In genomic region chr2:36449213-36449612, GRCh38 we compare ENCODE assay signal across 22 cellular contexts.
DNase-seq lines count a peak whose midpoint lies in the region; ATAC-seq and TF ChIP-seq lines count a peak whose summit lies in the region.
"Had no signal": no experiment of that assay in that cellular context is flagged by ENCODE, and none has a peak within 500 bp of the region (broad histone marks: within the 10 kb centered on the region; RNA-seq: fewer than 3 reads in every experiment).

No MANE protein-coding gene starts in this region.

- peaks cover 25% of the 10 kb centered on the region for H3K4me1 Mint-ChIP-seq in progenitor cell of endocrine pancreas (ENCODE audit: low read depth)
- H3K4me1 Mint-ChIP-seq: activated CD4-positive, alpha-beta T cell treated with anti-CD3 and anti-CD28 coated beads for 36 hours; activated CD8-positive, alpha-beta memory T cell treated with anti-CD3 and anti-CD28 coated beads, Interleukin-2, amount 10 ng/mL, durations not matched to agents 7 days and 5 days; CD14-positive monocyte had no signal

- DNase-seq in heart left ventricle (no peak), Right ventricle myocardium superior (no peak), esophagus squamous epithelium (lab: John Stamatoyannopoulos, UW) (no peak), progenitor cell of endocrine pancreas (ENCODE audit: low spot score, unreplicated experiment) (no peak), aorta (no peak), NCI-H748 (lab: John Stamatoyannopoulos, UW; ENCODE audit: unreplicated experiment) (no peak), left ventricle myocardium inferior (no peak)
- DNase-seq: 8988T; activated CD4-positive, alpha-beta T cell treated with anti-CD3 and anti-CD28 coated beads for 36 hours; activated CD8-positive, alpha-beta memory T cell treated with anti-CD3 and anti-CD28 coated beads, Interleukin-2, amount 10 ng/mL, durations not matched to agents 7 days and 5 days; DMS153; foreskin melanocyte; left ventricle myocardium superior; NCI-H1417 treated with DMSO at 0.1 percent for 48 hours; NCI-H2171 treated with DMSO at 0.1 percent for 48 hours; NCI-H69; ovary; small intestine; stimulated activated CD4-positive, alpha-beta T cell treated with anti-CD3 and anti-CD28 coated beads, Interleukin-4, amount 100 ng/mL, for 4 hours had no signal

- peak in 2 of 4 donors; percentile 8 to 9 for ATAC-seq in heart left ventricle
- ATAC-seq in Right ventricle myocardium superior (ENCODE audit: poor library complexity): no peak
- no peak for ATAC-seq in aorta (ENCODE audit: low FRiP score)
- ATAC-seq in HG03565 (IDR thresholded peaks at IDR 0.05; ENCODE audit: unreplicated experiment): no peak
- ATAC-seq: activated CD4-positive, alpha-beta T cell treated with anti-CD3 and anti-CD28 coated beads for 36 hours; activated CD8-positive, alpha-beta memory T cell treated with anti-CD3 and anti-CD28 coated beads, Interleukin-2, amount 10 ng/mL, durations not matched to agents 7 days and 5 days had no signal

- no peak overlapping the region for H3K4me3 ChIP-seq in heart left ventricle
- H3K4me3 ChIP-seq in esophagus squamous epithelium: no peak overlapping the region
- no peak overlapping the region for H3K4me3 ChIP-seq in aorta (ENCODE audit: low read length in 2 of 2)
- no peak overlapping the region for H3K4me3 ChIP-seq in left ventricle myocardium inferior
- H3K4me3 ChIP-seq: ovary, suprapubic skin had no signal

- WGBS in heart left ventricle, 4 donors: 84 to 95% (median 90%) methylated on average over 7 of the region's 7 CpGs
- WGBS in esophagus squamous epithelium, 2 donors: 80 to 93% methylated on average over 5 to 7 of the region's 7 CpGs
- WGBS in aorta, 2 donors: 57 to 58% methylated on average over 7 of the region's 7 CpGs

- H3K27me3 ChIP-seq in heart left ventricle (no peaks in the 10 kb centered on the region), esophagus squamous epithelium (no peaks in the 10 kb centered on the region), aorta (ENCODE audit: control insufficient read depth in 1 of 2, insufficient read depth in 2 of 2, low read length in 1 of 2) (no peaks in the 10 kb centered on the region), left ventricle myocardium inferior (ENCODE audit: low read depth) (no peaks in the 10 kb centered on the region)
- H3K27me3 ChIP-seq: ovary, suprapubic skin had no signal

- H3K36me3 ChIP-seq in heart left ventricle (peaks cover 0 to 49% (median 17%) of the 10 kb centered on the region in 9 donors), esophagus squamous epithelium (peaks cover 0 to 40% (median 0%) of the 10 kb centered on the region in 3 donors), aorta (ENCODE audit: control insufficient read depth in 1 of 2, insufficient read depth in 2 of 2, low read length in 1 of 2) (peaks cover 0 to 6% of the 10 kb centered on the region in 2 donors), left ventricle myocardium inferior (peaks cover 35% of the 10 kb centered on the region)
- H3K36me3 ChIP-seq: ovary had no signal

- H3K4me1 ChIP-seq in heart left ventricle (peaks cover 9 to 71% (median 42%) of the 10 kb centered on the region in 12 donors), esophagus squamous epithelium (peaks cover 0 to 63% (median 12%) of the 10 kb centered on the region in 3 donors), aorta (ENCODE audit: control insufficient read depth in 1 of 2, insufficient read depth in 2 of 2, low read length in 2 of 2) (peaks cover 9 to 28% of the 10 kb centered on the region in 2 donors), left ventricle myocardium inferior (peaks cover 43% of the 10 kb centered on the region)

- no peak for TF ChIP-seq CTCF in heart left ventricle (IDR thresholded peaks at IDR 0.05)
- TF ChIP-seq CTCF in esophagus squamous epithelium (IDR thresholded peaks at IDR 0.05): no peak
- TF ChIP-seq CTCF in progenitor cell of endocrine pancreas (IDR thresholded peaks at IDR 0.05; ENCODE audit: unreplicated experiment): no peak
- no peak for TF ChIP-seq CTCF in left ventricle myocardium inferior (IDR thresholded peaks at IDR 0.05; ENCODE audit: borderline replicate concordance)

- intact Hi-C loops in heart left ventricle (cut with DNase I) (no loop called here), Right ventricle myocardium superior (cut with DNase I) (no loop called here), esophagus squamous epithelium (cut with DNase I) (no loop called here), aorta (cut with DNase I) (no loop called here), left ventricle myocardium inferior (cut with micrococcal nuclease) (no loop called here)

- H3K9me3 Mint-ChIP-seq in progenitor cell of endocrine pancreas (ENCODE audit: low read depth): no peaks in the 10 kb centered on the region

- H3K9me3 ChIP-seq in heart left ventricle (no peaks in the 10 kb centered on the region), esophagus squamous epithelium (no peaks in the 10 kb centered on the region), aorta (ENCODE audit: control insufficient read depth, low read length) (no peaks in the 10 kb centered on the region), left ventricle myocardium inferior (replicated peaks) (no peaks in the 10 kb centered on the region)
- H3K9me3 ChIP-seq: ovary, suprapubic skin had no signal

- H3K27ac ChIP-seq in heart left ventricle: peak overlapping the region in 8 of 12 donors; percentile 9 to 76 (median 70)
- H3K27ac ChIP-seq in esophagus squamous epithelium: peak overlapping the region in 3 of 4 donors; percentile 65 to 76 (median 70)
- H3K27ac ChIP-seq in aorta (ENCODE audit: low read depth in 1 of 2, low read length in 2 of 2): peak overlapping the region; percentile 39 to 98
- H3K27ac ChIP-seq in left ventricle myocardium inferior (replicated peaks): no peak overlapping the region
- H3K27ac ChIP-seq: ovary, suprapubic skin had no signal

- H3K27ac Mint-ChIP-seq in progenitor cell of endocrine pancreas: peak overlapping the region; percentile 63
- H3K27ac Mint-ChIP-seq: activated CD4-positive, alpha-beta T cell treated with anti-CD3 and anti-CD28 coated beads for 36 hours; activated CD8-positive, alpha-beta memory T cell treated with anti-CD3 and anti-CD28 coated beads, Interleukin-2, amount 10 ng/mL, durations not matched to agents 7 days and 5 days; CD14-positive monocyte had no signal

- no peak for TF ChIP-seq POLR2A in heart left ventricle (IDR thresholded peaks at IDR 0.05)
- TF ChIP-seq POLR2A in esophagus squamous epithelium (IDR thresholded peaks at IDR 0.05): no peak

- H3K4me3 Mint-ChIP-seq in progenitor cell of endocrine pancreas (ENCODE audit: low read depth): no peak overlapping the region
- H3K4me3 Mint-ChIP-seq: activated CD4-positive, alpha-beta T cell treated with anti-CD3 and anti-CD28 coated beads for 36 hours; activated CD8-positive, alpha-beta memory T cell treated with anti-CD3 and anti-CD28 coated beads, Interleukin-2, amount 10 ng/mL, durations not matched to agents 7 days and 5 days; CD14-positive monocyte had no signal

- peaks cover 16% of the 10 kb centered on the region for H3K36me3 Mint-ChIP-seq in progenitor cell of endocrine pancreas (ENCODE audit: insufficient read depth)
- H3K36me3 Mint-ChIP-seq: activated CD8-positive, alpha-beta memory T cell treated with anti-CD3 and anti-CD28 coated beads, Interleukin-2, amount 10 ng/mL, durations not matched to agents 7 days and 5 days; CD14-positive monocyte had no signal

- H3K27me3 Mint-ChIP-seq in progenitor cell of endocrine pancreas: no peaks in the 10 kb centered on the region
- H3K27me3 Mint-ChIP-seq: activated CD4-positive, alpha-beta T cell treated with anti-CD3 and anti-CD28 coated beads for 36 hours; activated CD8-positive, alpha-beta memory T cell treated with anti-CD3 and anti-CD28 coated beads, Interleukin-2, amount 10 ng/mL, durations not matched to agents 7 days and 5 days had no signal
